In the genomic region with DNA sequence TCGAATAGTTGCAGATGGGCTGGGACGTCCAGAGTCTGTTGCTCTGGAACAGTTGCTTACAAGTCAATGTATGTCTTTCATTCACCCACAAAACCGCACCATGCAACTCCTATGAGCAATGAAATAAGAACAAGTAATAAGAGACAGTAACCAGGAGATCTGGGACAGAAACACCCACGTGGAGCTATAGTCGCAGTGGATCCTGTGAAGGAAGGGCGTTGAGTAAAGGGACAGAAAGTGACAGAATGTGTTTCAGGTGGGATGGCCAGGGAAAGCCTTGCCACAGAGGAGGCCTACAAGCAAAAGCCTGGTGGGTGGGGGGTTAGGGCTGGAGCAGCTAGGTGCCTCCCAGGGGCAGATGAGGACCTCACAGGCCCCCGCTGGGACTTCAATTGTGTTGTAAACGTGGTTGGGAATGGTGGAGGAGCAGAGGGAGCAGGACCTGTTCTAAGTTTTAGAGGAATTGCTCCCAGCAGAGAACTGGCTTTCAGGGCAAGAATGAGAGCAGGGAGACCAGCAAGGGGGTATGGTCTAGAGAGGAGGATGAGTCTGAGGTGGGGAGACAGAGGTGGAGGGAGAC, we compare ENCODE assay signal across 28 cellular contexts.
DNase-seq lines count a peak whose midpoint lies in the region; ATAC-seq and TF ChIP-seq lines count a peak whose summit lies in the region.
"Had no signal": no experiment of that assay in that cellular context is flagged by ENCODE, and none has a peak within 500 bp of the region (broad histone marks: within the 10 kb centered on the region; RNA-seq: fewer than 3 reads in every experiment).

No MANE protein-coding gene starts in this region.

- 86 to 92% methylated on average over 8 of the region's 8 CpGs for WGBS in upper lobe of left lung, 2 donors

- peaks cover 49% of the 10 kb centered on the region for H3K27me3 Mint-ChIP-seq in WTC11 (ENCODE audit: low read depth)
- peaks cover 1 to 2% (median 2%) of the 10 kb centered on the region in 3 donors for H3K27me3 Mint-ChIP-seq in immature natural killer cell (ENCODE audit: low read depth in 3 of 3)

- peaks cover 0 to 3% (median 0%) of the 10 kb centered on the region in 4 donors for H3K9me3 ChIP-seq in upper lobe of left lung
- H3K9me3 ChIP-seq: SJCRH30 had no signal

- CTCF ChIA-PET in WTC11 (lab: Charles Lee): interaction anchor here (1.2 kb wide), 1 partner anchor 49 kb away, joined by 4 read pairs; no protein-coding TSS in a partner anchor

- H3K36me3 Mint-ChIP-seq in WTC11: peaks cover 62% of the 10 kb centered on the region
- peaks cover 0 to 3% (median 0%) of the 10 kb centered on the region in 3 donors for H3K36me3 Mint-ChIP-seq in immature natural killer cell
- H3K36me3 Mint-ChIP-seq: CD8-positive, alpha-beta memory T cell had no signal

- POLR2A ChIA-PET in WTC11 (lab: Charles Lee): no interaction called here

- H3K27ac Mint-ChIP-seq in WTC11: no peak overlapping the region
- no peak overlapping the region for H3K27ac Mint-ChIP-seq in immature natural killer cell

- no peaks in the 10 kb centered on the region for H3K27me3 ChIP-seq in upper lobe of left lung
- H3K27me3 ChIP-seq: SJCRH30 had no signal

- H3K4me3 ChIP-seq in upper lobe of left lung: no peak overlapping the region
- H3K4me3 ChIP-seq: A549, K562, PC-9, SJCRH30 had no signal

- no peaks in the 10 kb centered on the region for H3K4me1 ChIP-seq in upper lobe of left lung
- H3K4me1 ChIP-seq: A549, SJCRH30 had no signal

- H3K4me1 Mint-ChIP-seq in WTC11: peaks cover 12% of the 10 kb centered on the region
- H3K4me1 Mint-ChIP-seq in immature natural killer cell: no peaks in the 10 kb centered on the region
- H3K4me1 Mint-ChIP-seq: CD8-positive, alpha-beta memory T cell had no signal

- TF ChIP-seq EP300 in upper lobe of left lung (IDR thresholded peaks at IDR 0.05): no peak

- ATAC-seq in WTC11: peak; percentile 44
- no peak for ATAC-seq in upper lobe of left lung (ENCODE audit: low FRiP score in 2 of 2)
- ATAC-seq: A549, HepG2, K562, Right ventricle myocardium inferior, SK-N-SH treated with all-trans-retinoic acid at 6 μM for 48 hours had no signal

- H3K4me3 Mint-ChIP-seq in WTC11 (no peak overlapping the region), immature natural killer cell (no peak overlapping the region)
- H3K4me3 Mint-ChIP-seq: CD8-positive, alpha-beta memory T cell had no signal

- TF ChIP-seq CTCF in WTC11 (IDR thresholded peaks at IDR 0.05) (no peak), upper lobe of left lung (IDR thresholded peaks at IDR 0.05) (no peak)

- H3K9me3 Mint-ChIP-seq in WTC11 (peaks cover 68% of the 10 kb centered on the region), immature natural killer cell (peaks cover 0 to 2% (median under 1%) of the 10 kb centered on the region in 6 donors)

- DNase-seq in ELF-1 (ENCODE audit: low read depth, low spot score) (peak; percentile 39), WTC11 (ENCODE audit: low spot score) (no peak), inferior parietal cortex (ENCODE audit: extremely low spot score) (peak; percentile 9), NCI-H2227 (lab: John Stamatoyannopoulos, UW; ENCODE audit: unreplicated experiment) (no peak), MV-4-11 (lab: John Stamatoyannopoulos, UW) (no peak), upper lobe of left lung (no peak), immature natural killer cell (no peak)
- DNase-seq: AML-193; CD8-positive, alpha-beta memory T cell; DMS 273 treated with DMSO at 0.1 percent for 48 hours; DMS79; Kasumi-1; NCI-H1105; NCI-H1436 treated with DMSO at 0.1 percent for 48 hours; NCI-H1930; NCI-H2107; NCI-H446; NCI-H524 treated with DMSO at 0.1 percent for 48 hours; NCI-H774; NK-92 treated with Interleukin-12 subunit alpha and Interleukin-12 subunit beta, amount 100 ng/mL, for 24 hours; PC-9; SJCRH30 had no signal

- H3K36me3 ChIP-seq in upper lobe of left lung: no peaks in the 10 kb centered on the region
- H3K36me3 ChIP-seq: SJCRH30 had no signal

- no peak for TF ChIP-seq POLR2A in upper lobe of left lung (IDR thresholded peaks at IDR 0.05)

- H3K27ac ChIP-seq in upper lobe of left lung: no peak overlapping the region
- H3K27ac ChIP-seq: A549, C4-2B, PC-9, SJCRH30 had no signal

TF ChIP-seq in WTC11, 78 proteins besides CTCF, POLR2A, EP300 and RAD21:
- TF ChIP-seq SOX15 (CRISPR knock-in tag; IDR thresholded peaks at IDR 0.05) (no peak), TEAD4 (CRISPR knock-in tag; IDR thresholded peaks at IDR 0.05) (no peak)
TF ChIP-seq in WTC11: peak in this region for 0.

Comparison
In these comparisons a context has a peak if more than half of its experiments do, and no peak if none do; other contexts are left out.
1. DNase-seq: peak in ELF-1 (single experiment) and inferior parietal cortex (single experiment); none in WTC11 (single experiment), NCI-H2227 (single experiment), MV-4-11 (single experiment), upper lobe of left lung (0 of 2) and immature natural killer cell (0 of 3).